In genomic region chr19:51786651-51787494, GRCh38 we compare ENCODE assay signal across 35 cellular contexts. TPM values are rescaled to one million over a fixed set of nuclear protein-coding genes. Genes with fewer than 3 reads are reported as not detected.
DNase-seq lines count a peak whose midpoint lies in the region; ATAC-seq, FAIRE-seq and TF ChIP-seq lines count a peak whose summit lies in the region.
"Had no signal": no experiment of that assay in that cellular context is flagged by ENCODE, and none has a peak within 500 bp of the region (broad histone marks: within the 10 kb centered on the region; RNA-seq: fewer than 3 reads in every experiment).

No MANE protein-coding gene starts in this region.

- no peak overlapping the region for H2AFZ ChIP-seq in HepG2 (ENCODE audit: low read length)

- no peaks in the 10 kb centered on the region for H3K36me3 Mint-ChIP-seq in endodermal cell (ENCODE audit: low read depth)
- H3K36me3 Mint-ChIP-seq: CD8-positive, alpha-beta memory T cell; T-cell had no signal

- H3K4me3 Mint-ChIP-seq in endodermal cell: no peak overlapping the region
- H3K4me3 Mint-ChIP-seq: activated CD4-positive, alpha-beta T cell treated with anti-CD3 and anti-CD28 coated beads, Interleukin-2, amount 10 ng/mL, durations not matched to agents 24 days and 14 days; activated naive CD8-positive, alpha-beta T cell treated with anti-CD3 and anti-CD28 coated beads, Interleukin-2, amount 10 ng/mL, durations not matched to agents 7 days and 5 days; CD8-positive, alpha-beta memory T cell; nephron; stimulated activated naive CD8-positive, alpha-beta T cell treated with anti-CD3 and anti-CD28 coated beads, Interleukin-15, Interleukin-2, amounts not matched to agents 100 ng/mL and 50 ng/mL, for 24 hours; T-cell had no signal

- no peak for TF ChIP-seq RAD21 in HepG2 (CRISPR knock-in tag; IDR thresholded peaks at IDR 0.05)

- DNase-seq in right lobe of liver: no peak
- DNase-seq in HepG2 (ENCODE audit: low spot score): no peak
- DNase-seq in OCI-M1 (lab: John Stamatoyannopoulos, UW): peak; percentile 53
- no peak for DNase-seq in right atrium auricular region (ENCODE audit: low spot score)
- DNase-seq in upper lobe of right lung: no peak
- no peak for DNase-seq in endodermal cell
- DNase-seq in mucosa of gallbladder (ENCODE audit: low spot score): no peak
- DNase-seq in stimulated activated CD4-positive, alpha-beta T cell treated with anti-CD3 and anti-CD28 coated beads, Interleukin-4, amount 100 ng/mL, for 1 hour: no peak
- DNase-seq: activated CD4-positive, alpha-beta T cell treated with anti-CD3 and anti-CD28 coated beads, Interleukin-2, amount 10 ng/mL, durations not matched to agents 24 days and 14 days; activated gamma-delta T cell; activated naive CD8-positive, alpha-beta T cell treated with anti-CD3 and anti-CD28 coated beads, Interleukin-2, amount 10 ng/mL, durations not matched to agents 7 days and 5 days; activated T-cell treated with anti-CD3 and anti-CD28 coated beads, Interleukin-2, amount 50 U/mL, for 1 hour; AML-193; aorta; CD8-positive, alpha-beta memory T cell; colonic mucosa; effector memory CD4-positive, alpha-beta T cell; EL; foreskin fibroblast; kidney; NCI-H1436; NCI-H2081 treated with DMSO at 0.1 percent for 48 hours; NCI-H226; NCI-H69; small intestine; T-cell had no signal

- H3K9me3 ChIP-seq in right lobe of liver: no peaks in the 10 kb centered on the region
- no peaks in the 10 kb centered on the region; the same call in 1 of the 2 replicates for H3K9me3 ChIP-seq in HepG2 (ENCODE audit: low read length)
- H3K9me3 ChIP-seq in right atrium auricular region: no peaks in the 10 kb centered on the region
- H3K9me3 ChIP-seq in upper lobe of right lung: no peaks in the 10 kb centered on the region
- no peaks in the 10 kb centered on the region for H3K9me3 ChIP-seq in endodermal cell (ENCODE audit: control insufficient read depth, low read length)
- H3K9me3 ChIP-seq: colonic mucosa had no signal

- POLR2A ChIA-PET in HepG2 (lab: Yijun Ruan, JAX): no interaction called here

- no peaks in the 10 kb centered on the region for H3K79me2 ChIP-seq in HepG2 (ENCODE audit: insufficient read depth, low read length)

- peaks cover 9% of the 10 kb centered on the region for H3K27me3 Mint-ChIP-seq in endodermal cell (ENCODE audit: insufficient read depth)
- H3K27me3 Mint-ChIP-seq: activated CD4-positive, alpha-beta T cell treated with anti-CD3 and anti-CD28 coated beads, Interleukin-2, amount 10 ng/mL, durations not matched to agents 24 days and 14 days had no signal

- WGBS in right lobe of liver (ENCODE audit: insufficient coverage, low coverage, low lambda C conversion rate, missing lambda C conversion rate): 43% methylated on average over 6 of the region's 6 CpGs
- WGBS in HepG2 (ENCODE audit: low lambda C conversion rate): 0% methylated on average over 5 of the region's 6 CpGs
- WGBS in endodermal cell (ENCODE audit: insufficient coverage in 1 of 2, insufficient read length in 1 of 2), 2 experiments: 61 to 80% methylated on average over 3 to 6 of the region's 6 CpGs

- H3K27me3 ChIP-seq in right lobe of liver: no peaks in the 10 kb centered on the region
- H3K27me3 ChIP-seq in HepG2 (ENCODE audit: control insufficient read depth in 1 of 2, insufficient read depth in 2 of 2, low read length in 2 of 2): no peaks in the 10 kb centered on the region
- H3K27me3 ChIP-seq in right atrium auricular region: no peaks in the 10 kb centered on the region
- no peaks in the 10 kb centered on the region for H3K27me3 ChIP-seq in upper lobe of right lung
- peaks cover 6% of the 10 kb centered on the region for H3K27me3 ChIP-seq in endodermal cell (ENCODE audit: control insufficient read depth, insufficient read depth, low read length, poor library complexity, severe bottlenecking)
- H3K27me3 ChIP-seq: colonic mucosa had no signal

- no peak overlapping the region for H3K4me2 ChIP-seq in HepG2 (ENCODE audit: low read depth, low read length)
- H3K4me2 ChIP-seq: A549 had no signal

- no peak overlapping the region for H3K4me3 ChIP-seq in right lobe of liver
- no peak overlapping the region for H3K4me3 ChIP-seq in HepG2 (replicated peaks in 1 of 3; ENCODE audit: insufficient read depth in 1 of 3, low read depth in 2 of 3, low read length in 3 of 3)
- no peak overlapping the region for H3K4me3 ChIP-seq in right atrium auricular region
- no peak overlapping the region for H3K4me3 ChIP-seq in upper lobe of right lung
- no peak overlapping the region for H3K4me3 ChIP-seq in endodermal cell (ENCODE audit: low read length)
- H3K4me3 ChIP-seq: A549, colonic mucosa, lung had no signal

- peaks cover 4% of the 10 kb centered on the region for H3K9me3 Mint-ChIP-seq in endodermal cell
- H3K9me3 Mint-ChIP-seq: stimulated activated naive CD8-positive, alpha-beta T cell treated with anti-CD3 and anti-CD28 coated beads, Interleukin-15, Interleukin-2, amounts not matched to agents 100 ng/mL and 50 ng/mL, for 24 hours had no signal

- CTCF ChIA-PET in HepG2 (lab: Yijun Ruan, JAX; ENCODE audit: low intra/inter-chr PET ratio, low total read pairs): no interaction called here

- H3K27ac Mint-ChIP-seq in endodermal cell: no peak overlapping the region
- H3K27ac Mint-ChIP-seq: activated CD4-positive, alpha-beta T cell treated with anti-CD3 and anti-CD28 coated beads, Interleukin-2, amount 10 ng/mL, durations not matched to agents 24 days and 14 days; activated naive CD8-positive, alpha-beta T cell treated with anti-CD3 and anti-CD28 coated beads, Interleukin-2, amount 10 ng/mL, durations not matched to agents 7 days and 5 days; CD8-positive, alpha-beta memory T cell; nephron; stimulated activated naive CD8-positive, alpha-beta T cell treated with anti-CD3 and anti-CD28 coated beads, Interleukin-15, Interleukin-2, amounts not matched to agents 100 ng/mL and 50 ng/mL, for 24 hours; T-cell had no signal

- BruUV-seq in HepG2 (replicated peaks; lab: Mats Ljungman, UMichigan): no TSS peak

- FAIRE-seq in HepG2 (lab: Jason Lieb, UNC): no peak
- FAIRE-seq: A549, GM18507, GM19239, H1, kidney, small intestine had no signal

- no peaks in the 10 kb centered on the region for H3K4me1 Mint-ChIP-seq in endodermal cell
- H3K4me1 Mint-ChIP-seq: activated CD4-positive, alpha-beta T cell treated with anti-CD3 and anti-CD28 coated beads, Interleukin-2, amount 10 ng/mL, durations not matched to agents 24 days and 14 days; activated naive CD8-positive, alpha-beta T cell treated with anti-CD3 and anti-CD28 coated beads, Interleukin-2, amount 10 ng/mL, durations not matched to agents 7 days and 5 days; CD8-positive, alpha-beta memory T cell; nephron; T-cell had no signal

- ATAC-seq in right lobe of liver (peak in 3 of 4 donors; percentile 37 to 63 (median 48)), HepG2 (no peak), upper lobe of right lung (peak; percentile 51)
- ATAC-seq: A549, T-cell had no signal

- TF ChIP-seq CTCF in right lobe of liver (IDR thresholded peaks at IDR 0.05) (no peak), HepG2 (CRISPR knock-in tag; IDR thresholded peaks at IDR 0.05) (no peak), right atrium auricular region (IDR thresholded peaks at IDR 0.05) (no peak), upper lobe of right lung (IDR thresholded peaks at IDR 0.05) (no peak), endodermal cell (conservative IDR thresholded peaks at IDR 0.05) (no peak)

- no peaks in the 10 kb centered on the region for H4K20me1 ChIP-seq in HepG2 (ENCODE audit: insufficient read depth, low read length)

- no peak for TF ChIP-seq POLR2A in right lobe of liver (IDR thresholded peaks at IDR 0.05)
- TF ChIP-seq POLR2A in HepG2 (IDR thresholded peaks at IDR 0.05; ENCODE audit: insufficient read depth in 1 of 2, low read depth in 2 of 2, low read length in 2 of 2): no peak

- H3K36me3 ChIP-seq in right lobe of liver (no peaks in the 10 kb centered on the region), HepG2 (replicated peaks in 1 of 2; ENCODE audit: control insufficient read depth in 1 of 2, insufficient read depth in 2 of 2, low read length in 2 of 2) (no peaks in the 10 kb centered on the region), right atrium auricular region (no peaks in the 10 kb centered on the region), upper lobe of right lung (no peaks in the 10 kb centered on the region), endodermal cell (ENCODE audit: control insufficient read depth, insufficient read depth, low read length) (no peaks in the 10 kb centered on the region)
- H3K36me3 ChIP-seq: colonic mucosa had no signal

- H3K9ac ChIP-seq in HepG2 (ENCODE audit: insufficient read depth, low read depth, low read length): no peak overlapping the region
- H3K9ac ChIP-seq in endodermal cell (ENCODE audit: extremely low read depth, low read length, poor library complexity, severe bottlenecking): no peak overlapping the region

- intact Hi-C loops in right lobe of liver (cut with DNase I): no loop called here
- intact Hi-C loops in HepG2 (cut with micrococcal nuclease; ENCODE audit: unreplicated experiment): no loop called here
- intact Hi-C loops in upper lobe of right lung (cut with DNase I): no loop called here

- TF ChIP-seq EP300 in HepG2 (IDR thresholded peaks at IDR 0.05; ENCODE audit: low read depth in 2 of 2, low read length in 2 of 2): no peak
- no peak for TF ChIP-seq EP300 in HepG2 (CRISPR knock-in tag; IDR thresholded peaks at IDR 0.05; ENCODE audit: borderline replicate concordance)

- H3K27ac ChIP-seq in right lobe of liver (no peak overlapping the region), HepG2 (ENCODE audit: extremely low read length, insufficient read depth, low read length) (no peak overlapping the region), right atrium auricular region (peak overlapping the region; percentile 28 to 43), upper lobe of right lung (peak overlapping the region; percentile 63), endodermal cell (ENCODE audit: low read depth, low read length) (no peak overlapping the region)
- H3K27ac ChIP-seq: A549, colonic mucosa had no signal

- H3K4me1 ChIP-seq in right lobe of liver (no peaks in the 10 kb centered on the region), HepG2 (ENCODE audit: insufficient read depth, low read length) (no peaks in the 10 kb centered on the region), right atrium auricular region (peaks cover 0 to 8% of the 10 kb centered on the region in 2 donors), upper lobe of right lung (peaks cover 8% of the 10 kb centered on the region), endodermal cell (ENCODE audit: control insufficient read depth, insufficient read depth, low read length) (no peaks in the 10 kb centered on the region)
- H3K4me1 ChIP-seq: A549, colonic mucosa had no signal

- in situ Hi-C loops in HepG2 (cut with HindIII; ENCODE audit: extremely low pct_ligation_motif_present, low pct_unique_long_range_greater_than_20kb): no loop called here

RNA-seq across cellular contexts. Expression of gene FPR3, which starts 8.1 kb away (rescaled TPM):
- total RNA-seq in right lobe of liver: 10 to 100 TPM in 1 of 6 experiments, 1 to 10 TPM in 5; 2.2 to 13.9 (median 4.6) TPM
- not detected in 2 replicates for total RNA-seq in HepG2 (2016; rRNA removed; fragmentation: Illumina TruSeq; extraction: Trizol)
- not detected in 2 replicates for total RNA-seq in HepG2 (2016; cell fraction: cytosol; rRNA removed; fragmentation: Illumina TruSeq; extraction: Trizol; ENCODE audit: low read depth)
- not detected in 2 replicates for total RNA-seq in HepG2 (2016; cell fraction: insoluble cytoplasmic fraction; rRNA removed; fragmentation: Illumina TruSeq; extraction: Trizol)
- total RNA-seq in HepG2 (2016; cell fraction: membrane; rRNA removed; fragmentation: Illumina TruSeq; extraction: Trizol): not detected in 2 replicates
- not detected in 2 replicates for total RNA-seq in HepG2 (2016; cell fraction: nucleus; rRNA removed; fragmentation: Illumina TruSeq; extraction: Trizol)
- 0.12 TPM in 1 of 2 replicates, not detected in the other for polyA plus RNA-seq in HepG2 (2011; rRNA removed)
- 0.03 and 0.05 TPM in 2 replicates for polyA plus RNA-seq in HepG2 (2011; cell fraction: cytosol; rRNA removed)
- not detected in 2 replicates for polyA plus RNA-seq in HepG2 (2011; cell fraction: nucleus; rRNA removed)
- 0.07 and 0.08 TPM in 2 replicates for polyA plus RNA-seq in HepG2 (2012)
- polyA plus RNA-seq in HepG2 (2016; cell fraction: cytosol; fragmentation: Illumina TruSeq; extraction: Trizol; ENCODE audit: low read depth): not detected in 2 replicates
- not detected in 2 replicates for polyA plus RNA-seq in HepG2 (2016; cell fraction: insoluble cytoplasmic fraction; fragmentation: Illumina TruSeq; extraction: Trizol; ENCODE audit: low read depth)
- polyA plus RNA-seq in HepG2 (2016; cell fraction: membrane; fragmentation: Illumina TruSeq; extraction: Trizol; ENCODE audit: low read depth): not detected in 2 replicates
- polyA plus RNA-seq in HepG2 (2016; cell fraction: nucleus; fragmentation: Illumina TruSeq; extraction: Trizol; ENCODE audit: insufficient read depth, low read depth): not detected in 2 replicates
- not detected in 2 replicates for polyA minus RNA-seq in HepG2 (2011; rRNA and poly(A)+ RNA removed; ENCODE audit: low replicate concordance)
- not detected in 2 replicates for polyA minus RNA-seq in HepG2 (2011; cell fraction: cytosol; rRNA and poly(A)+ RNA removed)
- polyA minus RNA-seq in HepG2 (2011; cell fraction: nucleus; rRNA and poly(A)+ RNA removed): not detected in 2 replicates
- 10 to 100 TPM in 1 of 2 donors, 1 to 10 TPM in 1; 1.4 to 14.7 TPM for total RNA-seq in right atrium auricular region
- 41.0 TPM for total RNA-seq in upper lobe of right lung
- total RNA-seq in endodermal cell: not detected
- not detected for polyA plus RNA-seq in endodermal cell (2013, experiment 1 of 2)
- not detected for polyA plus RNA-seq in endodermal cell (2013, experiment 2 of 2)
- 7.0 TPM for total RNA-seq in mucosa of gallbladder
- total RNA-seq: activated CD4-positive, alpha-beta T cell treated with anti-CD3 and anti-CD28 coated beads, Interleukin-2, amount 10 ng/mL, durations not matched to agents 24 days and 14 days; H1; HT1080 had no signal
- polyA plus RNA-seq: A549; CD8-positive, alpha-beta memory T cell; H1 had no signal

RNA-seq across cellular contexts. Expression of gene FPR2, which starts 25.9 kb away (rescaled TPM):
- 1 to 10 TPM in 3 of 6 experiments, under 1 TPM in 3; 0.75 to 1.6 (median 1.1) TPM for total RNA-seq in right lobe of liver
- total RNA-seq in HepG2 (2016; rRNA removed; fragmentation: Illumina TruSeq; extraction: Trizol): not detected in 2 replicates
- not detected in 2 replicates for total RNA-seq in HepG2 (2016; cell fraction: cytosol; rRNA removed; fragmentation: Illumina TruSeq; extraction: Trizol; ENCODE audit: low read depth)
- total RNA-seq in HepG2 (2016; cell fraction: insoluble cytoplasmic fraction; rRNA removed; fragmentation: Illumina TruSeq; extraction: Trizol): not detected in 2 replicates
- not detected in 2 replicates for total RNA-seq in HepG2 (2016; cell fraction: membrane; rRNA removed; fragmentation: Illumina TruSeq; extraction: Trizol)
- total RNA-seq in HepG2 (2016; cell fraction: nucleus; rRNA removed; fragmentation: Illumina TruSeq; extraction: Trizol): not detected in 2 replicates
- not detected in 2 replicates for polyA plus RNA-seq in HepG2 (2011; rRNA removed)
- not detected in 2 replicates for polyA plus RNA-seq in HepG2 (2011; cell fraction: cytosol; rRNA removed)
- not detected in 2 replicates for polyA plus RNA-seq in HepG2 (2011; cell fraction: nucleus; rRNA removed)
- polyA plus RNA-seq in HepG2 (2012): not detected in 2 replicates
- not detected in 2 replicates for polyA plus RNA-seq in HepG2 (2016; cell fraction: cytosol; fragmentation: Illumina TruSeq; extraction: Trizol; ENCODE audit: low read depth)
- polyA plus RNA-seq in HepG2 (2016; cell fraction: insoluble cytoplasmic fraction; fragmentation: Illumina TruSeq; extraction: Trizol; ENCODE audit: low read depth): not detected in 2 replicates
- not detected in 2 replicates for polyA plus RNA-seq in HepG2 (2016; cell fraction: membrane; fragmentation: Illumina TruSeq; extraction: Trizol; ENCODE audit: low read depth)
- not detected in 2 replicates for polyA plus RNA-seq in HepG2 (2016; cell fraction: nucleus; fragmentation: Illumina TruSeq; extraction: Trizol; ENCODE audit: insufficient read depth, low read depth)
- not detected in 2 replicates for polyA minus RNA-seq in HepG2 (2011; rRNA and poly(A)+ RNA removed; ENCODE audit: low replicate concordance)
- not detected in 2 replicates for polyA minus RNA-seq in HepG2 (2011; cell fraction: cytosol; rRNA and poly(A)+ RNA removed)
- polyA minus RNA-seq in HepG2 (2011; cell fraction: nucleus; rRNA and poly(A)+ RNA removed): not detected in 2 replicates
- 1 to 10 TPM in 1 of 2 donors, under 1 TPM in 1; 0.30 to 3.9 TPM for total RNA-seq in right atrium auricular region
- total RNA-seq in upper lobe of right lung: 12.5 TPM
- total RNA-seq in endodermal cell: under 1 TPM in 1 of 2 donors, not detected in 1; 0.11 TPM
- polyA plus RNA-seq in endodermal cell (2013, experiment 1 of 2): not detected
- not detected for polyA plus RNA-seq in endodermal cell (2013, experiment 2 of 2)
- not detected for total RNA-seq in mucosa of gallbladder
- total RNA-seq: activated CD4-positive, alpha-beta T cell treated with anti-CD3 and anti-CD28 coated beads, Interleukin-2, amount 10 ng/mL, durations not matched to agents 24 days and 14 days; activated naive CD8-positive, alpha-beta T cell treated with anti-CD3 and anti-CD28 coated beads, Interleukin-2, amount 10 ng/mL, durations not matched to agents 7 days and 5 days; CD8-positive, alpha-beta memory T cell; H1; M059J; T-cell had no signal
- polyA plus RNA-seq: A549; CD8-positive, alpha-beta memory T cell had no signal

RNA-seq across cellular contexts. Expression of gene FPR1, which starts 35.2 kb away (rescaled TPM):
- total RNA-seq in right lobe of liver: 1 to 10 TPM; 1.1 to 9.0 (median 5.2) TPM
- not detected in 2 replicates for total RNA-seq in HepG2 (2016; rRNA removed; fragmentation: Illumina TruSeq; extraction: Trizol)
- total RNA-seq in HepG2 (2016; cell fraction: cytosol; rRNA removed; fragmentation: Illumina TruSeq; extraction: Trizol; ENCODE audit: low read depth): not detected in 2 replicates
- total RNA-seq in HepG2 (2016; cell fraction: insoluble cytoplasmic fraction; rRNA removed; fragmentation: Illumina TruSeq; extraction: Trizol): not detected in 2 replicates
- total RNA-seq in HepG2 (2016; cell fraction: membrane; rRNA removed; fragmentation: Illumina TruSeq; extraction: Trizol): not detected in 2 replicates
- total RNA-seq in HepG2 (2016; cell fraction: nucleus; rRNA removed; fragmentation: Illumina TruSeq; extraction: Trizol): not detected in 2 replicates
- 0.07 TPM in 1 of 2 replicates, not detected in the other for polyA plus RNA-seq in HepG2 (2011; rRNA removed)
- polyA plus RNA-seq in HepG2 (2011; cell fraction: cytosol; rRNA removed): 0.03 TPM in 1 of 2 replicates, not detected in the other
- polyA plus RNA-seq in HepG2 (2011; cell fraction: nucleus; rRNA removed): not detected in 2 replicates
- 0.27 TPM in 1 of 2 replicates, not detected in the other for polyA plus RNA-seq in HepG2 (2012)
- not detected in 2 replicates for polyA plus RNA-seq in HepG2 (2016; cell fraction: cytosol; fragmentation: Illumina TruSeq; extraction: Trizol; ENCODE audit: low read depth)
- not detected in 2 replicates for polyA plus RNA-seq in HepG2 (2016; cell fraction: insoluble cytoplasmic fraction; fragmentation: Illumina TruSeq; extraction: Trizol; ENCODE audit: low read depth)
- polyA plus RNA-seq in HepG2 (2016; cell fraction: membrane; fragmentation: Illumina TruSeq; extraction: Trizol; ENCODE audit: low read depth): not detected in 2 replicates
- not detected in 2 replicates for polyA plus RNA-seq in HepG2 (2016; cell fraction: nucleus; fragmentation: Illumina TruSeq; extraction: Trizol; ENCODE audit: insufficient read depth, low read depth)
- not detected in 2 replicates for polyA minus RNA-seq in HepG2 (2011; rRNA and poly(A)+ RNA removed; ENCODE audit: low replicate concordance)
- not detected in 2 replicates for polyA minus RNA-seq in HepG2 (2011; cell fraction: cytosol; rRNA and poly(A)+ RNA removed)
- not detected in 2 replicates for polyA minus RNA-seq in HepG2 (2011; cell fraction: nucleus; rRNA and poly(A)+ RNA removed)
- total RNA-seq in right atrium auricular region: 10 to 100 TPM in 1 of 2 donors, 1 to 10 TPM in 1; 4.4 to 22.7 TPM
- 53.3 TPM for total RNA-seq in upper lobe of right lung
- total RNA-seq in endodermal cell: not detected
- not detected for polyA plus RNA-seq in endodermal cell (2013, experiment 1 of 2)
- not detected for polyA plus RNA-seq in endodermal cell (2013, experiment 2 of 2)
- 9.3 TPM for total RNA-seq in mucosa of gallbladder
- total RNA-seq: activated CD4-positive, alpha-beta T cell treated with anti-CD3 and anti-CD28 coated beads, Interleukin-2, amount 10 ng/mL, durations not matched to agents 24 days and 14 days; activated naive CD8-positive, alpha-beta T cell treated with anti-CD3 and anti-CD28 coated beads, Interleukin-2, amount 10 ng/mL, durations not matched to agents 7 days and 5 days; CD8-positive, alpha-beta memory T cell; H1 had no signal
- polyA plus RNA-seq: A549; CD8-positive, alpha-beta memory T cell had no signal

Comparison
In these comparisons a context has a peak if more than half of its experiments do, and no peak if none do; other contexts are left out.
1. H3K27ac ChIP-seq: peak in right atrium auricular region (2 of 2) and upper lobe of right lung (single experiment); none in right lobe of liver (0 of 3), HepG2 (single experiment) and endodermal cell (single experiment).